In the genomic region with DNA sequence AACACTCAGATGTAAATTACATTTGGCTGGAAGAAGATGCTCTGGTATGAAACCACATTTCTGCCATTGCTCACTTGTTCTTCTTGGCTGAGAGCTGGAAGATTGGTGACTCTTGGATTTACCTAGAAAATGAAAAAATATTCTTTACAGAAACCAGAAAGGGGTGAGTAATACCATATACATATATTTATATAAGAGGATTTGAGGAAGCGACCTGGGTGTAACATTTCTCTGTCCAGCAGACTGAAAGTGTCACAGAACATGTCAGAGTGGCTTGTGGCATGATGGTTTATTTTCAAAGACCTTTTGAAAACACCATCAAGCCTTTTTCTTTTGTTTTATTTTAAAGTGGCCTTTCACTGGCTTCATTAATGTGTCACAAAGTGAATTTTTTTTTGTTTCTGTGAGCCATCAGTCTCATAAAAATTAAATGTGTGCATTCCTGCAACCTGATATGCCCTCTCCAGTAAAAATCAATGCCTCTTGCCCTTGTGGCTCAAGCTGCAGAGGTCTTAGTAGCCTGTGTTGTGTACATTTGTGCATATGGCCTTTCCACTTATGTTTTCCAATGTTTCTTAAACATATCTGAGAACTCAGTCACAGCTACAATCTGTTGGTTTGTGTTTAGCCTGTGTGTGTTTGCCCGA, we compare ENCODE assay signal across 2 cellular contexts.
TF ChIP-seq lines count a peak whose summit lies in the region.

No MANE protein-coding gene starts in this region.

TF ChIP-seq in HEK293, 187 proteins besides CTCF, POLR2A, EP300 and RAD21 (continued from another document):
- TF ChIP-seq, protein P1, sequence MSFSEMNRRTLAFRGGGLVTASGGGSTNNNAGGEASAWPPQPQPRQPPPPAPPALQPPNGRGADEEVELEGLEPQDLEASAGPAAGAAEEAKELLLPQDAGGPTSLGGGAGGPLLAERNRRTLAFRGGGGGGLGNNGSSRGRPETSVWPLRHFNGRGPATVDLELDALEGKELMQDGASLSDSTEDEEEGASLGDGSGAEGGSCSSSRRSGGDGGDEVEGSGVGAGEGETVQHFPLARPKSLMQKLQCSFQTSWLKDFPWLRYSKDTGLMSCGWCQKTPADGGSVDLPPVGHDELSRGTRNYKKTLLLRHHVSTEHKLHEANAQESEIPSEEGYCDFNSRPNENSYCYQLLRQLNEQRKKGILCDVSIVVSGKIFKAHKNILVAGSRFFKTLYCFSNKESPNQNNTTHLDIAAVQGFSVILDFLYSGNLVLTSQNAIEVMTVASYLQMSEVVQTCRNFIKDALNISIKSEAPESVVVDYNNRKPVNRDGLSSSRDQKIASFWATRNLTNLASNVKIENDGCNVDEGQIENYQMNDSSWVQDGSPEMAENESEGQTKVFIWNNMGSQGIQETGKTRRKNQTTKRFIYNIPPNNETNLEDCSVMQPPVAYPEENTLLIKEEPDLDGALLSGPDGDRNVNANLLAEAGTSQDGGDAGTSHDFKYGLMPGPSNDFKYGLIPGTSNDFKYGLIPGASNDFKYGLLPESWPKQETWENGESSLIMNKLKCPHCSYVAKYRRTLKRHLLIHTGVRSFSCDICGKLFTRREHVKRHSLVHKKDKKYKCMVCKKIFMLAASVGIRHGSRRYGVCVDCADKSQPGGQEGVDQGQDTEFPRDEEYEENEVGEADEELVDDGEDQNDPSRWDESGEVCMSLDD (tag by site-specific recombination; IDR thresholded peaks at IDR 0.05), result no peak
- TF ChIP-seq ZFP37 (tag by site-specific recombination; IDR thresholded peaks at IDR 0.05), result 0 out of 2 replicates have a peak, but pooled peaks have one; percentile 24
- TF ChIP-seq, protein P2, sequence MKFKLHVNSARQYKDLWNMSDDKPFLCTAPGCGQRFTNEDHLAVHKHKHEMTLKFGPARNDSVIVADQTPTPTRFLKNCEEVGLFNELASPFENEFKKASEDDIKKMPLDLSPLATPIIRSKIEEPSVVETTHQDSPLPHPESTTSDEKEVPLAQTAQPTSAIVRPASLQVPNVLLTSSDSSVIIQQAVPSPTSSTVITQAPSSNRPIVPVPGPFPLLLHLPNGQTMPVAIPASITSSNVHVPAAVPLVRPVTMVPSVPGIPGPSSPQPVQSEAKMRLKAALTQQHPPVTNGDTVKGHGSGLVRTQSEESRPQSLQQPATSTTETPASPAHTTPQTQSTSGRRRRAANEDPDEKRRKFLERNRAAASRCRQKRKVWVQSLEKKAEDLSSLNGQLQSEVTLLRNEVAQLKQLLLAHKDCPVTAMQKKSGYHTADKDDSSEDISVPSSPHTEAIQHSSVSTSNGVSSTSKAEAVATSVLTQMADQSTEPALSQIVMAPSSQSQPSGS (tag by site-specific recombination; IDR thresholded peaks at IDR 0.05; ENCODE audit: low read depth), result no peak
- no peak for TF ChIP-seq ZNF121 (tag by site-specific recombination; IDR thresholded peaks at IDR 0.05)
- peak; percentile 74 for TF ChIP-seq FEZF1 (tag by site-specific recombination; IDR thresholded peaks at IDR 0.05)
- TF ChIP-seq, protein P3, sequence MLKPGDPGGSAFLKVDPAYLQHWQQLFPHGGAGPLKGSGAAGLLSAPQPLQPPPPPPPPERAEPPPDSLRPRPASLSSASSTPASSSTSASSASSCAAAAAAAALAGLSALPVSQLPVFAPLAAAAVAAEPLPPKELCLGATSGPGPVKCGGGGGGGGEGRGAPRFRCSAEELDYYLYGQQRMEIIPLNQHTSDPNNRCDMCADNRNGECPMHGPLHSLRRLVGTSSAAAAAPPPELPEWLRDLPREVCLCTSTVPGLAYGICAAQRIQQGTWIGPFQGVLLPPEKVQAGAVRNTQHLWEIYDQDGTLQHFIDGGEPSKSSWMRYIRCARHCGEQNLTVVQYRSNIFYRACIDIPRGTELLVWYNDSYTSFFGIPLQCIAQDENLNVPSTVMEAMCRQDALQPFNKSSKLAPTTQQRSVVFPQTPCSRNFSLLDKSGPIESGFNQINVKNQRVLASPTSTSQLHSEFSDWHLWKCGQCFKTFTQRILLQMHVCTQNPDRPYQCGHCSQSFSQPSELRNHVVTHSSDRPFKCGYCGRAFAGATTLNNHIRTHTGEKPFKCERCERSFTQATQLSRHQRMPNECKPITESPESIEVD (tag by site-specific recombination; IDR thresholded peaks at IDR 0.05), result peak; percentile 87
- no peak for TF ChIP-seq ZNF768 (tag by site-specific recombination; IDR thresholded peaks at IDR 0.05)
- no peak for TF ChIP-seq ZXDB (tag by site-specific recombination; IDR thresholded peaks at IDR 0.05)
- TF ChIP-seq, protein P4, sequence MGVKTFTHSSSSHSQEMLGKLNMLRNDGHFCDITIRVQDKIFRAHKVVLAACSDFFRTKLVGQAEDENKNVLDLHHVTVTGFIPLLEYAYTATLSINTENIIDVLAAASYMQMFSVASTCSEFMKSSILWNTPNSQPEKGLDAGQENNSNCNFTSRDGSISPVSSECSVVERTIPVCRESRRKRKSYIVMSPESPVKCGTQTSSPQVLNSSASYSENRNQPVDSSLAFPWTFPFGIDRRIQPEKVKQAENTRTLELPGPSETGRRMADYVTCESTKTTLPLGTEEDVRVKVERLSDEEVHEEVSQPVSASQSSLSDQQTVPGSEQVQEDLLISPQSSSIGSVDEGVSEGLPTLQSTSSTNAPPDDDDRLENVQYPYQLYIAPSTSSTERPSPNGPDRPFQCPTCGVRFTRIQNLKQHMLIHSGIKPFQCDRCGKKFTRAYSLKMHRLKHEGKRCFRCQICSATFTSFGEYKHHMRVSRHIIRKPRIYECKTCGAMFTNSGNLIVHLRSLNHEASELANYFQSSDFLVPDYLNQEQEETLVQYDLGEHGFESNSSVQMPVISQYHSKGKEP (tag by site-specific recombination; IDR thresholded peaks at IDR 0.05), result 0 out of 2 replicates have a peak, but pooled peaks have one; percentile 13
- no peak for TF ChIP-seq ZNF514 (tag by site-specific recombination; IDR thresholded peaks at IDR 0.05)
- TF ChIP-seq, protein P5, sequence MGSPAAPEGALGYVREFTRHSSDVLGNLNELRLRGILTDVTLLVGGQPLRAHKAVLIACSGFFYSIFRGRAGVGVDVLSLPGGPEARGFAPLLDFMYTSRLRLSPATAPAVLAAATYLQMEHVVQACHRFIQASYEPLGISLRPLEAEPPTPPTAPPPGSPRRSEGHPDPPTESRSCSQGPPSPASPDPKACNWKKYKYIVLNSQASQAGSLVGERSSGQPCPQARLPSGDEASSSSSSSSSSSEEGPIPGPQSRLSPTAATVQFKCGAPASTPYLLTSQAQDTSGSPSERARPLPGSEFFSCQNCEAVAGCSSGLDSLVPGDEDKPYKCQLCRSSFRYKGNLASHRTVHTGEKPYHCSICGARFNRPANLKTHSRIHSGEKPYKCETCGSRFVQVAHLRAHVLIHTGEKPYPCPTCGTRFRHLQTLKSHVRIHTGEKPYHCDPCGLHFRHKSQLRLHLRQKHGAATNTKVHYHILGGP (tag by site-specific recombination; IDR thresholded peaks at IDR 0.05), result peak; percentile 99
- TF ChIP-seq OSR2 (tag by site-specific recombination; IDR thresholded peaks at IDR 0.05), result peak; percentile 34; the same call in 1 of the 2 replicates
- TF ChIP-seq ZSCAN23 (tag by site-specific recombination; IDR thresholded peaks at IDR 0.05), result no peak
- no peak for TF ChIP-seq ZNF548 (tag by site-specific recombination; IDR thresholded peaks at IDR 0.05)

TF ChIP-seq in GM12878, 131 proteins besides CTCF, POLR2A, EP300 and RAD21 (continued from another document):
- TF ChIP-seq, protein P6, sequence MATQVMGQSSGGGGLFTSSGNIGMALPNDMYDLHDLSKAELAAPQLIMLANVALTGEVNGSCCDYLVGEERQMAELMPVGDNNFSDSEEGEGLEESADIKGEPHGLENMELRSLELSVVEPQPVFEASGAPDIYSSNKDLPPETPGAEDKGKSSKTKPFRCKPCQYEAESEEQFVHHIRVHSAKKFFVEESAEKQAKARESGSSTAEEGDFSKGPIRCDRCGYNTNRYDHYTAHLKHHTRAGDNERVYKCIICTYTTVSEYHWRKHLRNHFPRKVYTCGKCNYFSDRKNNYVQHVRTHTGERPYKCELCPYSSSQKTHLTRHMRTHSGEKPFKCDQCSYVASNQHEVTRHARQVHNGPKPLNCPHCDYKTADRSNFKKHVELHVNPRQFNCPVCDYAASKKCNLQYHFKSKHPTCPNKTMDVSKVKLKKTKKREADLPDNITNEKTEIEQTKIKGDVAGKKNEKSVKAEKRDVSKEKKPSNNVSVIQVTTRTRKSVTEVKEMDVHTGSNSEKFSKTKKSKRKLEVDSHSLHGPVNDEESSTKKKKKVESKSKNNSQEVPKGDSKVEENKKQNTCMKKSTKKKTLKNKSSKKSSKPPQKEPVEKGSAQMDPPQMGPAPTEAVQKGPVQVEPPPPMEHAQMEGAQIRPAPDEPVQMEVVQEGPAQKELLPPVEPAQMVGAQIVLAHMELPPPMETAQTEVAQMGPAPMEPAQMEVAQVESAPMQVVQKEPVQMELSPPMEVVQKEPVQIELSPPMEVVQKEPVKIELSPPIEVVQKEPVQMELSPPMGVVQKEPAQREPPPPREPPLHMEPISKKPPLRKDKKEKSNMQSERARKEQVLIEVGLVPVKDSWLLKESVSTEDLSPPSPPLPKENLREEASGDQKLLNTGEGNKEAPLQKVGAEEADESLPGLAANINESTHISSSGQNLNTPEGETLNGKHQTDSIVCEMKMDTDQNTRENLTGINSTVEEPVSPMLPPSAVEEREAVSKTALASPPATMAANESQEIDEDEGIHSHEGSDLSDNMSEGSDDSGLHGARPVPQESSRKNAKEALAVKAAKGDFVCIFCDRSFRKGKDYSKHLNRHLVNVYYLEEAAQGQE (IDR thresholded peaks at IDR 0.05; ENCODE audit: low read depth, low read length), result 0 out of 2 replicates have a peak, but pooled peaks have one; percentile 19
- TF ChIP-seq PML (IDR thresholded peaks at IDR 0.05; ENCODE audit: low read length), result 0 out of 2 replicates have a peak, but pooled peaks have one; percentile 21
- TF ChIP-seq NFIC (IDR thresholded peaks at IDR 0.05; ENCODE audit: low read depth, low read length), result peak; percentile 20; the same call in 1 of the 2 replicates
